8 cellular contexts compared by ENCODE assay signal in genomic region chr14:74083784-74084276, GRCh38. TPM values are rescaled to one million over a fixed set of nuclear protein-coding genes. Genes with fewer than 3 reads are reported as not detected.
DNase-seq lines count a peak whose midpoint lies in the region; ATAC-seq and TF ChIP-seq lines count a peak whose summit lies in the region.

No MANE protein-coding gene starts in this region.

- TF ChIP-seq POLR2A in stomach (IDR thresholded peaks at IDR 0.05): no peak

- H3K9me3 ChIP-seq in adipocyte (ENCODE audit: control insufficient read depth, low read length): no peaks in the 10 kb centered on the region
- no peaks in the 10 kb centered on the region for H3K9me3 ChIP-seq in iPS-20b (ENCODE audit: insufficient read depth, low read depth, low read length)
- H3K9me3 ChIP-seq in stomach: no peaks in the 10 kb centered on the region

- H3K27me3 ChIP-seq in adipocyte (replicated peaks; ENCODE audit: control insufficient read depth, insufficient read depth, low read length): no peaks in the 10 kb centered on the region
- H3K27me3 ChIP-seq in iPS-20b (ENCODE audit: insufficient read depth, low read length): no peaks in the 10 kb centered on the region
- no peaks in the 10 kb centered on the region for H3K27me3 ChIP-seq in stomach

- H3K4me3 ChIP-seq in GM12875 (ENCODE audit: low read depth, low read length) (peak overlapping the region; percentile 73), adipocyte (ENCODE audit: low read length) (peak overlapping the region; percentile 94), iPS-20b (ENCODE audit: low read length) (peak overlapping the region; percentile 87), stomach (peak overlapping the region; percentile 63 to 88 (median 84))

- peak; percentile 8 for ATAC-seq in HG03039 (IDR thresholded peaks at IDR 0.05; ENCODE audit: unreplicated experiment)

- H3K4me1 ChIP-seq in adipocyte (ENCODE audit: control insufficient read depth, insufficient read depth, low read length) (peaks cover 22% of the 10 kb centered on the region), iPS-20b (ENCODE audit: insufficient read depth, low read length) (peaks cover 8% of the 10 kb centered on the region), stomach (peaks cover 24 to 54% (median 47%) of the 10 kb centered on the region in 4 donors)

- TF ChIP-seq CTCF in GM12875 (IDR thresholded peaks at IDR 0.05; ENCODE audit: borderline replicate concordance, insufficient read depth, low read depth, low read length): no peak
- no peak for TF ChIP-seq CTCF in stomach (IDR thresholded peaks at IDR 0.05)

- peak overlapping the region; percentile 63 for H3K27ac ChIP-seq in iPS-20b (ENCODE audit: low read length)
- H3K27ac ChIP-seq in stomach: peak overlapping the region; percentile 90 to 97 (median 94)

- H3K36me3 ChIP-seq in adipocyte (ENCODE audit: control insufficient read depth, insufficient read depth, low read length, severe bottlenecking): no peaks in the 10 kb centered on the region
- H3K36me3 ChIP-seq in iPS-20b (ENCODE audit: insufficient read depth, low read depth, low read length): no peaks in the 10 kb centered on the region
- no peaks in the 10 kb centered on the region for H3K36me3 ChIP-seq in stomach

- 0 to 2% (median 2%) methylated on average over 15 of the region's 15 CpGs for WGBS in stomach, 5 donors

- H3K9ac ChIP-seq in adipocyte (ENCODE audit: low read length) (peak overlapping the region; percentile 89), iPS-20b (ENCODE audit: low read depth, low read length) (peak overlapping the region; percentile 94)

- intact Hi-C loops in stomach (cut with DNase I; ENCODE audit: low total_unique reads): no loop called here

- TF ChIP-seq EP300 in stomach (IDR thresholded peaks at IDR 0.05): no peak

- DNase-seq in adipocyte (ENCODE audit: low read depth) (no peak), stomach (no peak), NCI-H2081 treated with DMSO at 0.1 percent for 48 hours (lab: John Stamatoyannopoulos, UW) (no peak), NCI-H1694 treated with DMSO at 0.1 percent for 48 hours (lab: John Stamatoyannopoulos, UW) (no peak), GM19240 (ENCODE audit: insufficient read length, low spot score) (no peak)

RNA-seq across cellular contexts. Expression of gene ALDH6A1, which starts 0.4 kb away (rescaled TPM):
- total RNA-seq in stomach: 10 to 100 TPM in 3 of 5 donors, 1 to 10 TPM in 2; 4.7 to 45.5 (median 23.9) TPM
- 10 to 100 TPM in 2 of 3 donors, 1 to 10 TPM in 1; 9.5 to 19.1 (median 14.8) TPM for polyA plus RNA-seq in stomach

RNA-seq across cellular contexts. Expression of gene LIN52, which starts 0.9 kb away (rescaled TPM):
- 10 to 100 TPM in 2 of 5 donors, 1 to 10 TPM in 2, under 1 TPM in 1; 0.87 to 16.7 (median 9.9) TPM for total RNA-seq in stomach
- 1 to 10 TPM; 4.5 to 7.8 (median 6.0) TPM for polyA plus RNA-seq in stomach
